ENCODE assay signal across 13 cellular contexts in the genomic region with DNA sequence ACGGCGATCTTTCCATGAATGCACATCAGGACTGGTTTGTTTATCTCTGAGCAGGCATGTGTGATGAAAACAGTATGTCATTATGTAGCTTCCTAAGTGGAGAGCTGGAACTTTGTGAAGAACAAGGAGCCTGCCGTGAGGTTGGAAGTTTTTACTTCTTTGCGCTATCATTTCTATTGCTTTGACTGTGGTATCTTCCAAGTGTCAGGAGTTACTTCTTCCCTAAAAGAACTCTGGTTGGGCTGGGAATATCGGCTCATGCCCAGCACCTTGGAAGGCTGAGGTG.
A peak's percentile ranks its signal among the peaks of the same experiment; 100 is the strongest.
DNase-seq lines count a peak whose midpoint lies in the region; ATAC-seq and TF ChIP-seq lines count a peak whose summit lies in the region.
"Had no signal": no experiment of that assay in that cellular context is flagged by ENCODE, and none has a peak within 500 bp of the region (broad histone marks: within the 10 kb centered on the region; RNA-seq: fewer than 3 reads in every experiment).

No MANE protein-coding gene starts in this region.

- ATAC-seq in PC-3, result no peak
- ATAC-seq in omental fat pad (ENCODE audit: low FRiP score), result peak; percentile 19
- ATAC-seq: activated T-cell treated with anti-CD3 and anti-CD28 coated beads, Interleukin-2, amount 50 U/mL, for 4 hours had no signal

- BruUV-seq in PC-3 (replicated peaks; lab: Mats Ljungman, UMichigan), result no TSS peak

- H3K4me3 ChIP-seq in PC-3 (ENCODE audit: low read length) (no peak overlapping the region), hepatocyte (no peak overlapping the region), ovary (no peak overlapping the region)

- TF ChIP-seq CTCF in PC-3 (conservative IDR thresholded peaks at IDR 0.05; ENCODE audit: low read depth, low read length) (no peak), hepatocyte (IDR thresholded peaks at IDR 0.05; ENCODE audit: poor library complexity) (no peak), omental fat pad (IDR thresholded peaks at IDR 0.05) (no peak), ovary (IDR thresholded peaks at IDR 0.05) (no peak)

- TF ChIP-seq EP300 in ovary (IDR thresholded peaks at IDR 0.05), result no peak

- H3K27me3 ChIP-seq in PC-3 (ENCODE audit: low read length) (no peaks in the 10 kb centered on the region), hepatocyte (no peaks in the 10 kb centered on the region), ovary (no peaks in the 10 kb centered on the region)

- WGBS in hepatocyte (ENCODE audit: low lambda C conversion rate, missing lambda C conversion rate), result 53% methylated on average over 5 of the region's 5 CpGs
- WGBS in ovary, 3 donors, result 20 to 45% (median 21%) methylated on average over 5 of the region's 5 CpGs

- H3K27ac ChIP-seq in PC-3 (ENCODE audit: low read length) (peak overlapping the region; percentile 58), hepatocyte (peak overlapping the region; percentile 50), ovary (no peak overlapping the region)

- H3K9me3 ChIP-seq in PC-3 (ENCODE audit: low read length) (no peaks in the 10 kb centered on the region), hepatocyte (ENCODE audit: low read depth) (no peaks in the 10 kb centered on the region), ovary (no peaks in the 10 kb centered on the region)

- intact Hi-C loops in PC-3 (cut with micrococcal nuclease), result no loop called here
- intact Hi-C loops in ovary (cut with DNase I), result no loop called here

- no peak for TF ChIP-seq POLR2A in ovary (IDR thresholded peaks at IDR 0.05)

- in situ Hi-C loops in Caki2 (cut with HindIII; ENCODE audit: low pct_unique_long_range_greater_than_20kb, low sequenced_read_pairs), result no loop called here

- H2AFZ ChIP-seq in PC-3 (ENCODE audit: low read length), result no peak overlapping the region
- H2AFZ ChIP-seq in hepatocyte, result no peak overlapping the region

- H3K4me2 ChIP-seq in PC-3 (ENCODE audit: low read length), result peak overlapping the region; percentile 58; the same call in 1 of the 2 replicates
- peak overlapping the region; percentile 57 for H3K4me2 ChIP-seq in hepatocyte

- H3K9ac ChIP-seq in PC-3 (ENCODE audit: low read length), result 0 out of 2 replicates have a peak overlapping the region, but pooled peaks have one; percentile 15

- H3F3A ChIP-seq in PC-3 (ENCODE audit: low read length, unreplicated experiment), result no peaks in the 10 kb centered on the region

- POLR2A ChIA-PET in PC-3 (lab: Charles Lee; ENCODE audit: unreplicated experiment), result no interaction called here

- H3K9me2 ChIP-seq in PC-3 (replicated peaks; ENCODE audit: low read length) (no peaks in the 10 kb centered on the region), hepatocyte (replicated peaks; ENCODE audit: insufficient read depth) (no peaks in the 10 kb centered on the region)

- peaks cover 15% of the 10 kb centered on the region for H3K4me1 ChIP-seq in PC-3 (ENCODE audit: insufficient read depth, low read length)
- H3K4me1 ChIP-seq in hepatocyte (ENCODE audit: insufficient read depth), result peaks cover 7% of the 10 kb centered on the region
- no peaks in the 10 kb centered on the region for H3K4me1 ChIP-seq in ovary (ENCODE audit: insufficient read depth)

- peak; percentile 63 for DNase-seq in Caki2 (ENCODE audit: low read depth)
- no peak for DNase-seq in PC-3
- no peak for DNase-seq in hepatocyte (ENCODE audit: low spot score)
- DNase-seq in omental fat pad (ENCODE audit: low spot score), result no peak
- no peak for DNase-seq in NAMALWA (ENCODE audit: low spot score)
- DNase-seq in NCI-H1694 treated with DMSO at 0.1 percent for 48 hours (lab: John Stamatoyannopoulos, UW), result no peak
- DNase-seq in activated CD4-positive, alpha-beta T cell treated with anti-CD3 and anti-CD28 coated beads for 4 hours, result no peak
- no peak for DNase-seq in ovary
- DNase-seq: activated T-cell treated with anti-CD3 and anti-CD28 coated beads, Interleukin-2, amount 50 U/mL, for 4 hours; aorta; C1 segment of cervical spinal cord; KG1; stimulated activated CD4-positive, alpha-beta T cell treated with anti-CD3 and anti-CD28 coated beads, Interleukin-15, amount 100 ng/mL, for 24 hours had no signal

- H3K36me3 ChIP-seq in PC-3 (ENCODE audit: low read depth, low read length), result no peaks in the 10 kb centered on the region
- H3K36me3 ChIP-seq in hepatocyte (replicated peaks; ENCODE audit: insufficient read depth, low read depth), result no peaks in the 10 kb centered on the region
- no peaks in the 10 kb centered on the region for H3K36me3 ChIP-seq in ovary

- CTCF ChIA-PET in PC-3 (lab: Charles Lee), result interaction anchor here (1.5 kb wide), 1 partner anchor 9 kb away, joined by 3 read pairs; no protein-coding TSS in a partner anchor

- no peaks in the 10 kb centered on the region for H4K20me1 ChIP-seq in PC-3 (ENCODE audit: low read length)
- H4K20me1 ChIP-seq in hepatocyte (ENCODE audit: insufficient read depth, poor library complexity, severe bottlenecking), result no peaks in the 10 kb centered on the region

- H3K79me2 ChIP-seq in PC-3 (ENCODE audit: low read length), result no peaks in the 10 kb centered on the region
- no peaks in the 10 kb centered on the region for H3K79me2 ChIP-seq in hepatocyte

Comparison
In these comparisons a context has a peak if more than half of its experiments do, and no peak if none do; other contexts are left out.
1. H3K27ac ChIP-seq: peak in PC-3 (single experiment) and hepatocyte (single experiment); none in ovary (0 of 2).